Comparison of ENCODE assay signal across 1 cellular context in the genomic region with DNA sequence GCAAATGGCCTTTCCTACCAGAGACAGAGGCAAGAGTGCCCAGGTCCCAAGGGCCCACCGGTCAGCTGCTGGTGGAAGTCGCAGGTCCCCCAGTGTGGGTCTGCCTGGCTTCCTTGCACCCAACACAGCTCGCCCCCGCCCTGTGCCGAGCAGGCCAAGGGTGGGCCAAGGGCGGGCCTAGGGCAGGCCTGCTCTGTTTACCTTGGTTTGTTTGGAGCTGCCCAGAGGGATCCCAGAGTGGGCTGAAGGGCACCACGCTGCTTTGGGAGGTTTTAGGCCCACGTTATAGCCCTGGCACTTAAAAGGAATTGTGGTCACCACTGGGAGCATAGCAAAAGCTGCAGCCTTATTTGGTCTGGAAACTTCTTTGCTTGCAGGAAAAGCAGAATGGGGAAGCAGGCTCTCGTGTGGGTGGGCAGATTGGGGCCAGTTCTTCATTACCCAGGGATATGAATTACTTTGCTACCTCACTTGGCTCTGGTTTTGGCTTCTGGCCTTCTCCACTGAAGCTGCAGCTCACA.
TF ChIP-seq lines count a peak whose summit lies in the region.

No MANE protein-coding gene starts in this region.

TF ChIP-seq in HepG2, 621 proteins besides CTCF, POLR2A, EP300 and RAD21:
- TF ChIP-seq ZNF75D (CRISPR knock-in tag; IDR thresholded peaks at IDR 0.05; ENCODE audit: borderline replicate concordance) = no peak
- TF ChIP-seq AGO2 (optimal IDR thresholded peaks at IDR 0.05; ENCODE audit: low read depth, low read length) = peak; percentile 12
- TF ChIP-seq FOXA1 (IDR thresholded peaks at IDR 0.05) = no peak
- TF ChIP-seq FOXA1 (CRISPR knock-in tag; IDR thresholded peaks at IDR 0.05) = no peak
